In the genomic region with DNA sequence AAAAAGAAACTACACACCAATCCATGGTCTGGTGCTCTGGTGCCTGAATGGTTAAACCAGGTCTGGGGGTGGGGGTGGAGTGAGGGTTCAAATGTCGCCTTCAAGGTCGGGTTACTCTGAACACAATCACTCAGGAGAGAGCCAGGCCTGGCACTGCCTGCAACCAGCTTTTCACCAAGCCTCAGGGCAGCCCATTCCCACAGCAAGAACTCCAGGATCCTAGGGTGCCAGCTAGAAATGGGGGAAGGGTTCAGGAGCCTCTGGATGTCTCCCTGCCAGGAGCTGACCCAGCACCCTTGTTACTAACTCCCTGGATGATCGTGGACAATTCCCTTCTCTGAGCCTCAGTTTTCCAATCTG, we compare ENCODE assay signal across 10 cellular contexts. TPM values are rescaled to one million over a fixed set of nuclear protein-coding genes. Genes with fewer than 3 reads are reported as not detected.
DNase-seq lines count a peak whose midpoint lies in the region; ATAC-seq and TF ChIP-seq lines count a peak whose summit lies in the region.
"Had no signal": no experiment of that assay in that cellular context is flagged by ENCODE, and none has a peak within 500 bp of the region (broad histone marks: within the 10 kb centered on the region; RNA-seq: fewer than 3 reads in every experiment).

No MANE protein-coding gene starts in this region.

- peak overlapping the region; percentile 83 for H2BK120ac ChIP-seq in trophoblast cell (ENCODE audit: insufficient read depth, low read length, poor library complexity)

- H2AFZ ChIP-seq in trophoblast cell (ENCODE audit: insufficient read depth, low read length, poor library complexity), result no peak overlapping the region

- H3K79me2 ChIP-seq in trophoblast cell (ENCODE audit: control insufficient read depth, insufficient read depth, low read length, poor library complexity), result peaks cover 51% of the 10 kb centered on the region

- H3K4ac ChIP-seq in trophoblast cell (ENCODE audit: low read depth, low read length), result peak overlapping the region; percentile 88

- DNase-seq in BE2C (no peak), WERI-Rb-1 (no peak), right atrium auricular region (ENCODE audit: low spot score) (no peak), trophoblast cell (no peak), middle frontal gyrus (ENCODE audit: extremely low spot score, low spot score) (no peak), OCI-M1 (lab: John Stamatoyannopoulos, UW) (no peak)
- DNase-seq in activated CD4-positive, alpha-beta memory T cell treated with anti-CD3 and anti-CD28 coated beads for 36 hours, result no peak
- DNase-seq in activated CD8-positive, alpha-beta T cell treated with anti-CD3 and anti-CD28 coated beads for 36 hours, result no peak
- DNase-seq: DMS 273 treated with DMSO at 0.1 percent for 48 hours had no signal

- no peaks in the 10 kb centered on the region for H3K9me3 Mint-ChIP-seq in activated CD4-positive, alpha-beta memory T cell treated with anti-CD3 and anti-CD28 coated beads for 36 hours
- H3K9me3 Mint-ChIP-seq in activated CD8-positive, alpha-beta T cell treated with anti-CD3 and anti-CD28 coated beads for 36 hours, result no peaks in the 10 kb centered on the region

- H3K27me3 ChIP-seq in BE2C (no peaks in the 10 kb centered on the region), WERI-Rb-1 (ENCODE audit: insufficient read depth, low read depth, severe bottlenecking) (no peaks in the 10 kb centered on the region), right atrium auricular region (no peaks in the 10 kb centered on the region), trophoblast cell (ENCODE audit: insufficient read depth, low read length) (no peaks in the 10 kb centered on the region)

- H3K4me3 ChIP-seq in BE2C (ENCODE audit: low read depth, low read length), result peak overlapping the region; percentile 44
- H3K4me3 ChIP-seq in WERI-Rb-1 (ENCODE audit: low read depth, low read length), result peak overlapping the region; percentile 4
- peak overlapping the region; percentile 9 to 26 for H3K4me3 ChIP-seq in right atrium auricular region
- H3K4me3 ChIP-seq in trophoblast cell (ENCODE audit: low read depth, low read length), result peak overlapping the region; percentile 39

- H3K4me3 Mint-ChIP-seq in activated CD4-positive, alpha-beta memory T cell treated with anti-CD3 and anti-CD28 coated beads for 36 hours, result no peak overlapping the region
- no peak overlapping the region for H3K4me3 Mint-ChIP-seq in activated CD8-positive, alpha-beta T cell treated with anti-CD3 and anti-CD28 coated beads for 36 hours

- H4K12ac ChIP-seq in trophoblast cell (ENCODE audit: low read depth, low read length), result no peak overlapping the region

- no peak for TF ChIP-seq CTCF in BE2C (IDR thresholded peaks at IDR 0.05; ENCODE audit: low read depth, low read length)
- no peak for TF ChIP-seq CTCF in WERI-Rb-1 (IDR thresholded peaks at IDR 0.05; ENCODE audit: low read depth, low read length)
- no peak for TF ChIP-seq CTCF in right atrium auricular region (IDR thresholded peaks at IDR 0.05)
- TF ChIP-seq CTCF in activated CD8-positive, alpha-beta T cell treated with anti-CD3 and anti-CD28 coated beads for 36 hours (IDR thresholded peaks at IDR 0.05), result no peak

- H4K91ac ChIP-seq in trophoblast cell (ENCODE audit: low read depth, low read length), result peak overlapping the region; percentile 82

- peak overlapping the region; percentile 47 for H3K14ac ChIP-seq in trophoblast cell (ENCODE audit: low read length)

- intact Hi-C loops in activated CD4-positive, alpha-beta memory T cell treated with anti-CD3 and anti-CD28 coated beads for 36 hours (cut with micrococcal nuclease), result no loop called here
- intact Hi-C loops in activated CD8-positive, alpha-beta T cell treated with anti-CD3 and anti-CD28 coated beads for 36 hours (cut with micrococcal nuclease), result no loop called here

- CTCF ChIA-PET in activated CD4-positive, alpha-beta memory T cell treated with anti-CD3 and anti-CD28 coated beads for 36 hours (lab: Charles Lee), result interaction anchor here (0.8 to 1.8 kb wide), 3 partner anchors 21 to 96 kb away, joined by 4 to 6 read pairs (median 4); a partner anchor contains a TSS
- CTCF ChIA-PET in activated CD8-positive, alpha-beta T cell treated with anti-CD3 and anti-CD28 coated beads for 36 hours (lab: Charles Lee), result interaction anchor here (1.0 kb wide), 3 partner anchors 19 to 30 kb away, joined by 3 to 4 read pairs (median 3); no protein-coding TSS in a partner anchor

- peak overlapping the region; percentile 56 for H4K8ac ChIP-seq in trophoblast cell (ENCODE audit: low read depth, low read length)

- H3K9ac ChIP-seq in trophoblast cell (ENCODE audit: low read length), result peak overlapping the region; percentile 35

- no CpG with 5 or more reads among the region's 3 CpGs for whole genome bisulfite sequencing in trophoblast cell (ENCODE audit: extremely low coverage, insufficient coverage, insufficient read length)

- H3K23ac ChIP-seq in trophoblast cell (ENCODE audit: low read length), result no peak overlapping the region

- ATAC-seq in activated CD8-positive, alpha-beta T cell treated with anti-CD3 and anti-CD28 coated beads for 36 hours, result no peak

- H3K4me1 Mint-ChIP-seq in activated CD4-positive, alpha-beta memory T cell treated with anti-CD3 and anti-CD28 coated beads for 36 hours (ENCODE audit: low read depth), result peaks cover 34% of the 10 kb centered on the region
- H3K4me1 Mint-ChIP-seq in activated CD8-positive, alpha-beta T cell treated with anti-CD3 and anti-CD28 coated beads for 36 hours (ENCODE audit: low read depth), result peaks cover 33% of the 10 kb centered on the region

- H3K27me3 Mint-ChIP-seq in activated CD4-positive, alpha-beta memory T cell treated with anti-CD3 and anti-CD28 coated beads for 36 hours, result no peaks in the 10 kb centered on the region
- H3K27me3 Mint-ChIP-seq in activated CD8-positive, alpha-beta T cell treated with anti-CD3 and anti-CD28 coated beads for 36 hours, result peaks cover 2% of the 10 kb centered on the region

- peak overlapping the region; percentile 69 for H3K27ac ChIP-seq in WERI-Rb-1
- H3K27ac ChIP-seq in right atrium auricular region, result peak overlapping the region; percentile 96 to 97
- H3K27ac ChIP-seq in trophoblast cell (ENCODE audit: low read depth, low read length), result peak overlapping the region; percentile 97

- H3K18ac ChIP-seq in trophoblast cell (ENCODE audit: low read length), result peak overlapping the region; percentile 27

- peaks cover 26% of the 10 kb centered on the region for H3K36me3 Mint-ChIP-seq in activated CD4-positive, alpha-beta memory T cell treated with anti-CD3 and anti-CD28 coated beads for 36 hours
- peaks cover 9% of the 10 kb centered on the region for H3K36me3 Mint-ChIP-seq in activated CD8-positive, alpha-beta T cell treated with anti-CD3 and anti-CD28 coated beads for 36 hours (ENCODE audit: low read depth)

- H3K9me3 ChIP-seq in BE2C, result no peaks in the 10 kb centered on the region
- H3K9me3 ChIP-seq in WERI-Rb-1 (ENCODE audit: severe bottlenecking), result no peaks in the 10 kb centered on the region
- no peaks in the 10 kb centered on the region for H3K9me3 ChIP-seq in right atrium auricular region
- H3K9me3 ChIP-seq in trophoblast cell (ENCODE audit: insufficient read depth, low read depth, low read length), result no peaks in the 10 kb centered on the region

- peak overlapping the region; percentile 57 for H2BK5ac ChIP-seq in trophoblast cell (ENCODE audit: low read depth, low read length, poor library complexity)

- peak overlapping the region; percentile 70 for H3K4me2 ChIP-seq in trophoblast cell (ENCODE audit: low read length)

- POLR2A ChIA-PET in activated CD4-positive, alpha-beta memory T cell treated with anti-CD3 and anti-CD28 coated beads for 36 hours (lab: Charles Lee), result interaction anchor here (1.0 kb wide), 1 partner anchor 13 kb away, joined by 3 read pairs; no protein-coding TSS in a partner anchor
- POLR2A ChIA-PET in activated CD8-positive, alpha-beta T cell treated with anti-CD3 and anti-CD28 coated beads for 36 hours (lab: Charles Lee), result no interaction called here

- peak overlapping the region; percentile 92 for H2BK12ac ChIP-seq in trophoblast cell (ENCODE audit: low read length)

- H3K36me3 ChIP-seq in BE2C (no peaks in the 10 kb centered on the region), WERI-Rb-1 (peaks cover 34% of the 10 kb centered on the region), right atrium auricular region (peaks cover 21% of the 10 kb centered on the region), trophoblast cell (ENCODE audit: control insufficient read depth in 1 of 2, insufficient read depth in 2 of 2, low read length in 2 of 2) (peaks cover 7 to 14% of the 10 kb centered on the region in 2 experiments)

- H3K79me1 ChIP-seq in trophoblast cell (ENCODE audit: low read length), result peaks cover 66% of the 10 kb centered on the region

- H2AK5ac ChIP-seq in trophoblast cell (ENCODE audit: low read length), result peak overlapping the region; percentile 80

- H3K27ac Mint-ChIP-seq in activated CD4-positive, alpha-beta memory T cell treated with anti-CD3 and anti-CD28 coated beads for 36 hours, result no peak overlapping the region
- H3K27ac Mint-ChIP-seq in activated CD8-positive, alpha-beta T cell treated with anti-CD3 and anti-CD28 coated beads for 36 hours, result no peak overlapping the region

- H3K4me1 ChIP-seq in BE2C (peaks cover 30% of the 10 kb centered on the region), right atrium auricular region (peaks cover 5 to 100% of the 10 kb centered on the region in 2 donors), trophoblast cell (ENCODE audit: control insufficient read depth in 1 of 2, insufficient read depth in 2 of 2, low read length in 2 of 2) (peaks cover 76 to 93% of the 10 kb centered on the region in 2 experiments)

RNA-seq across cellular contexts. Expression of a gene that starts 6.7 kb away (rescaled TPM):
- polyA plus RNA-seq in BE2C (2012; ENCODE audit: insufficient read depth, insufficient read length, low read depth), result 24.9 TPM
- 10 to 100 TPM; 71.4 to 95.2 TPM for total RNA-seq in right atrium auricular region
- 89.9 and 90.3 TPM in 2 replicates for polyA plus RNA-seq in trophoblast cell (2013)
- total RNA-seq in activated CD4-positive, alpha-beta memory T cell treated with anti-CD3 and anti-CD28 coated beads for 36 hours, result 10 to 100 TPM; 67.8 to 69.8 TPM
- total RNA-seq in activated CD8-positive, alpha-beta T cell treated with anti-CD3 and anti-CD28 coated beads for 36 hours, result 10 to 100 TPM; 21.1 to 22.0 TPM

RNA-seq across cellular contexts. Expression of a gene that starts 21.4 kb away (rescaled TPM):
- polyA plus RNA-seq in BE2C (2012; ENCODE audit: insufficient read depth, insufficient read length, low read depth), result 39.5 TPM
- 10 to 100 TPM; 31.7 to 41.9 TPM for total RNA-seq in right atrium auricular region
- 14.7 and 15.0 TPM in 2 replicates for polyA plus RNA-seq in trophoblast cell (2013)
- 10 to 100 TPM; 19.9 to 24.8 TPM for total RNA-seq in activated CD4-positive, alpha-beta memory T cell treated with anti-CD3 and anti-CD28 coated beads for 36 hours
- total RNA-seq in activated CD8-positive, alpha-beta T cell treated with anti-CD3 and anti-CD28 coated beads for 36 hours, result 10 to 100 TPM; 19.6 to 20.7 TPM

RNA-seq across cellular contexts. Expression of a gene that starts 33.5 kb away (rescaled TPM):
- polyA plus RNA-seq in BE2C (2012; ENCODE audit: insufficient read depth, insufficient read length, low read depth), result not detected
- not detected for total RNA-seq in right atrium auricular region
- 0.10 and 0.12 TPM in 2 replicates for polyA plus RNA-seq in trophoblast cell (2013)
- under 1 TPM; 0.70 to 0.95 TPM for total RNA-seq in activated CD4-positive, alpha-beta memory T cell treated with anti-CD3 and anti-CD28 coated beads for 36 hours
- total RNA-seq in activated CD8-positive, alpha-beta T cell treated with anti-CD3 and anti-CD28 coated beads for 36 hours, result 1 to 10 TPM in 1 of 2 experiments, under 1 TPM in 1; 0.74 to 1.2 TPM
- total RNA-seq: myocyte had no signal

RNA-seq across cellular contexts. Expression of a gene that starts 34.9 kb away (rescaled TPM):
- polyA plus RNA-seq in BE2C (2012; ENCODE audit: insufficient read depth, insufficient read length, low read depth), result not detected
- not detected for total RNA-seq in right atrium auricular region
- polyA plus RNA-seq in trophoblast cell (2013), result not detected in 2 replicates
- not detected for total RNA-seq in activated CD4-positive, alpha-beta memory T cell treated with anti-CD3 and anti-CD28 coated beads for 36 hours
- not detected for total RNA-seq in activated CD8-positive, alpha-beta T cell treated with anti-CD3 and anti-CD28 coated beads for 36 hours
- total RNA-seq: myocyte had no signal

RNA-seq across cellular contexts. Expression of a gene that starts 36.6 kb away (rescaled TPM):
- 2.3 TPM for polyA plus RNA-seq in BE2C (2012; ENCODE audit: insufficient read depth, insufficient read length, low read depth)
- not detected for total RNA-seq in right atrium auricular region
- polyA plus RNA-seq in trophoblast cell (2013), result not detected in 2 replicates
- under 1 TPM; 0.24 to 0.55 TPM for total RNA-seq in activated CD4-positive, alpha-beta memory T cell treated with anti-CD3 and anti-CD28 coated beads for 36 hours
- total RNA-seq in activated CD8-positive, alpha-beta T cell treated with anti-CD3 and anti-CD28 coated beads for 36 hours, result under 1 TPM in 1 of 2 experiments, not detected in 1; 0.29 TPM
- total RNA-seq: myocyte had no signal
